ENCODE assay signal across 8 cellular contexts in the genomic region with DNA sequence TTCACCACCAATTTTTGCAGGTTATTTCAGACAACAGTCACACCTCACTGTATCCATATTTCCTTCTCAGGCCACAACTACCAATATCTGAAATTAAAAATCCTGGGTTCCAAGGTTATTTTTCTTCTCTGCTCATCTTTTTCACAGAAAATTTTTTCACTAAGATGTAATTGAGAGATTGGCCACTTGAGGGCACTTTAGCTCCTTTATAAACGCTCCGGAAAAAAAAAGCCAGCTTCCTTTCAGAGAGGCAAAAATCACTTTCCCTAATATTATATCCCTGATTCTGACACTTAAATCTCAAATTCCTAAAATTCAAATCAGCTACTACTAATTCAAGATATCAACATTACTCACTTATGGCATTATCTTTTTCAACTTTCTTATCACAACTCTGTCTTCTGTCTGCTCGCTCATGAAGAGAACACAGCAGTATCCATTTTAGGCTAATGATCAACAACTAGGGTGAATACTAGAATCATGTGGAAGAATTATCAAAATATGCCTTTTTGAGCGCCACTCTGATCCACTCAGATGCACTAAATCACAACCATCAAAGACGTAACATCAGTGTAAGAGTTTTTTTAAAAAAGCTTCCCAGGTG.
DNase-seq lines count a peak whose midpoint lies in the region; ATAC-seq and TF ChIP-seq lines count a peak whose summit lies in the region.

No MANE protein-coding gene starts in this region.

- H3K36me3 ChIP-seq in Caco-2 (ENCODE audit: control insufficient read depth, insufficient read depth, low read length) (no peaks in the 10 kb centered on the region), Panc1 (ENCODE audit: control insufficient read depth, insufficient read depth, low read length) (no peaks in the 10 kb centered on the region)

- peak; percentile 48 to 64 for TF ChIP-seq CTCF in Caco-2 (IDR thresholded peaks at IDR 0.05; ENCODE audit: insufficient read depth in 1 of 2, low read depth in 1 of 2, low read length in 1 of 2, severe bottlenecking in 1 of 2, unreplicated experiment in 1 of 2)
- TF ChIP-seq CTCF in Panc1 (IDR thresholded peaks at IDR 0.05) = peak; percentile 65; the same call in 1 of the 2 replicates
- peak; percentile 62 for TF ChIP-seq CTCF in epithelial cell of proximal tubule (conservative IDR thresholded peaks at IDR 0.05; ENCODE audit: low read depth, low read length)

- in situ Hi-C loops in Panc1 (cut with HindIII; ENCODE audit: low pct_unique_long_range_greater_than_20kb, low sequenced_read_pairs) = no loop called here

- CTCF ChIA-PET in Caco-2 (lab: Charles Lee) = interaction anchor here (1.0 to 1.2 kb wide), 5 partner anchors 35 to 647 kb away, joined by 3 to 6 read pairs (median 3); no protein-coding TSS in a partner anchor
- CTCF ChIA-PET in Panc1 (lab: Charles Lee) = interaction anchor here (0.8 to 1.5 kb wide), 4 partner anchors 146 to 545 kb away, joined by 3 to 6 read pairs (median 3); no protein-coding TSS in a partner anchor

- no peaks in the 10 kb centered on the region for H3K9me3 Mint-ChIP-seq in Caco-2 (ENCODE audit: unreplicated experiment)

- H3K27me3 Mint-ChIP-seq in Caco-2 (ENCODE audit: insufficient read depth, unreplicated experiment) = no peaks in the 10 kb centered on the region

- ATAC-seq in Panc1 (no peak), HG03571 (IDR thresholded peaks at IDR 0.05; ENCODE audit: unreplicated experiment) (no peak), GM21423 (IDR thresholded peaks at IDR 0.05; ENCODE audit: unreplicated experiment) (no peak)

- no peaks in the 10 kb centered on the region for H3K4me1 Mint-ChIP-seq in Caco-2 (ENCODE audit: low read depth, unreplicated experiment)

- POLR2A ChIA-PET in Caco-2 (lab: Charles Lee) = no interaction called here
- POLR2A ChIA-PET in Panc1 (lab: Charles Lee) = no interaction called here

- no peak overlapping the region for H3K27ac ChIP-seq in Panc1 (ENCODE audit: low read length)

- no peak overlapping the region for H3K4me3 ChIP-seq in Caco-2 (ENCODE audit: low read depth, low read length)
- no peak overlapping the region for H3K4me3 ChIP-seq in Panc1 (ENCODE audit: low read depth in 2 of 2, low read length in 2 of 2)
- H3K4me3 ChIP-seq in epithelial cell of proximal tubule (ENCODE audit: low read depth, low read length) = no peak overlapping the region

- intact Hi-C loops in Caco-2 (cut with micrococcal nuclease; ENCODE audit: unreplicated experiment) (loop anchor here (1.0 to 5.0 kb wide), 2 partner anchors 136 to 333 kb away; partner anchors contain the start of gene RGS2), Panc1 (cut with micrococcal nuclease; ENCODE audit: unreplicated experiment) (loop anchor here (2.0 kb wide), 1 partner anchor 545 kb away; no protein-coding TSS in a partner anchor)

- peak in 1 of 2 experiments; percentile 22 for DNase-seq in Caco-2
- DNase-seq in HT1080 (ENCODE audit: low read depth) = peak; percentile 46
- no peak for DNase-seq in Panc1 (ENCODE audit: low read depth, low spot score)
- no peak for DNase-seq in epithelial cell of proximal tubule (ENCODE audit: low read depth)
- DNase-seq in pons (ENCODE audit: low spot score) = peak; percentile 63
- DNase-seq in amniotic stem cell (lab: John Stamatoyannopoulos, UW) = no peak

- no peaks in the 10 kb centered on the region for H3K36me3 Mint-ChIP-seq in Caco-2 (ENCODE audit: insufficient read depth, unreplicated experiment)

- no peak overlapping the region for H3K27ac Mint-ChIP-seq in Caco-2 (ENCODE audit: unreplicated experiment)

- no peak overlapping the region for H3K4me3 Mint-ChIP-seq in Caco-2 (ENCODE audit: unreplicated experiment)

- H3K4me1 ChIP-seq in Caco-2 = no peaks in the 10 kb centered on the region
- H3K4me1 ChIP-seq in Panc1 (ENCODE audit: control insufficient read depth, insufficient read depth, low read length) = no peaks in the 10 kb centered on the region

- no peaks in the 10 kb centered on the region for H3K9me3 ChIP-seq in Caco-2
- H3K9me3 ChIP-seq in Panc1 (ENCODE audit: control insufficient read depth, insufficient read depth, low read depth, low read length) = no peaks in the 10 kb centered on the region

- BruUV-seq in Caco-2 (replicated peaks; lab: Mats Ljungman, UMichigan) (no TSS peak), Panc1 (replicated peaks; lab: Mats Ljungman, UMichigan) (no TSS peak)

- H3K27me3 ChIP-seq in Caco-2 (replicated peaks; ENCODE audit: control insufficient read depth, insufficient read depth, low read length) (no peaks in the 10 kb centered on the region), Panc1 (ENCODE audit: control insufficient read depth, insufficient read depth, low read length) (peaks cover 4% of the 10 kb centered on the region)

Comparison
In these comparisons a context has a peak if more than half of its experiments do, and no peak if none do; other contexts are left out.
1. DNase-seq: peak in HT1080 (single experiment) and pons (single experiment); none in Panc1 (single experiment), epithelial cell of proximal tubule (single experiment) and amniotic stem cell (single experiment).
2. Peak in every context shown above with its lines, with median percentiles within 50 percentile points of each other: CTCF ChIP-seq.